ENCODE assay signal across 10 cellular contexts in the genomic region with DNA sequence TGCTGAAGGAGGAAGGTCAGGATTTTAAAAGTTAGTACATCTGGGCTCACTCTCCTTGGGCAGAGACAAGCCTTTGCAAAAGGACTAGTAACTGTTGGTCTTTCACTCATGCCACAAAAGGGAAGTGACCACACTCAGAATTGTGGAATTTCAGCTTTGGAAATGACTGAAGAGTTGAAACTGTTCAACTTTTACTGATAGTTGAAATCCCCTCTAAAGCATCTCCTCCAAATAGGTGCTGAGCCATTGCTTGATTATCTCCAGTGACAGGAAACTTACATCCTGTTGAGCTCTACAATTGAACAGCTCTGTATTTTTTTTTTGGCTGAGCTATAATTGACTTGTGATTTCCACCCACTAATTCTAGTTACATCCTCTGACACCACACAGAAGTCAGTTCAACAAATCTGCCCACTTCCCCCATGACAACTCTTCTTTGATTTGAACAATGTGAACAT.
DNase-seq lines count a peak whose midpoint lies in the region; ATAC-seq, FAIRE-seq and TF ChIP-seq lines count a peak whose summit lies in the region.
"Had no signal": no experiment of that assay in that cellular context is flagged by ENCODE, and none has a peak within 500 bp of the region (broad histone marks: within the 10 kb centered on the region; RNA-seq: fewer than 3 reads in every experiment).

No MANE protein-coding gene starts in this region.

- no peaks in the 10 kb centered on the region for H3K27me3 ChIP-seq in GM06990 (replicated peaks; ENCODE audit: control insufficient read depth, insufficient read depth, low read length)
- no peaks in the 10 kb centered on the region for H3K27me3 ChIP-seq in H7 (ENCODE audit: control insufficient read depth, insufficient read depth, low read length)
- H3K27me3 ChIP-seq in WERI-Rb-1 (ENCODE audit: insufficient read depth, low read depth, severe bottlenecking) = peaks cover 5% of the 10 kb centered on the region
- H3K27me3 ChIP-seq: neutrophil had no signal

- no peak for TF ChIP-seq CTCF in GM06990 (IDR thresholded peaks at IDR 0.05; ENCODE audit: insufficient read depth, low read length, poor library complexity, severe bottlenecking)
- no peak for TF ChIP-seq CTCF in WERI-Rb-1 (IDR thresholded peaks at IDR 0.05; ENCODE audit: low read depth, low read length)
- no peak for TF ChIP-seq CTCF in HFFc6 (IDR thresholded peaks at IDR 0.05)

- peak; percentile 64 for FAIRE-seq in H54 (lab: Jason Lieb, UNC)

- no peaks in the 10 kb centered on the region for H3K36me3 ChIP-seq in GM06990 (ENCODE audit: control insufficient read depth, insufficient read depth, low read length)
- H3K36me3 ChIP-seq in H7 (replicated peaks; ENCODE audit: control insufficient read depth, insufficient read depth, low read length) = no peaks in the 10 kb centered on the region
- no peaks in the 10 kb centered on the region for H3K36me3 ChIP-seq in WERI-Rb-1
- H3K36me3 ChIP-seq: neutrophil had no signal

- H3K27me3 Mint-ChIP-seq in HFFc6 (ENCODE audit: insufficient read depth) = no peaks in the 10 kb centered on the region

- H3K27ac ChIP-seq in WERI-Rb-1 = no peak overlapping the region
- H3K27ac ChIP-seq: neutrophil had no signal

- H3K27ac Mint-ChIP-seq in HFFc6 = no peak overlapping the region

- H3K4me3 Mint-ChIP-seq in HFFc6 = no peak overlapping the region

- no peaks in the 10 kb centered on the region for H3K9me3 Mint-ChIP-seq in HFFc6

- H3K9me3 ChIP-seq in WERI-Rb-1 (ENCODE audit: severe bottlenecking) = no peaks in the 10 kb centered on the region
- H3K9me3 ChIP-seq: neutrophil had no signal

- H3K4me1 Mint-ChIP-seq in HFFc6 (ENCODE audit: low read depth) = peaks cover 34% of the 10 kb centered on the region

- peak; percentile 13 for ATAC-seq in left colon
- no peak for ATAC-seq in HG02678 (IDR thresholded peaks at IDR 0.05; ENCODE audit: unreplicated experiment)

- no peak for TF ChIP-seq POLR2A in H54 (IDR thresholded peaks at IDR 0.05; ENCODE audit: low read depth, low read length)

- H3K36me3 Mint-ChIP-seq in HFFc6 (ENCODE audit: low read depth) = peaks cover 5% of the 10 kb centered on the region; the same call in 1 of the 2 replicates

- intact Hi-C loops in left colon (cut with DNase I, micrococcal nuclease) = no loop called here

- DNase-seq in GM06990 (ENCODE audit: extremely low read depth, insufficient read length) = peak; percentile 34
- DNase-seq in H54 (ENCODE audit: insufficient read length, low spot score) = no peak
- peak; percentile 84 for DNase-seq in SIG-M5 treated with dmso at 0.1 percent for 504 hours (lab: John Stamatoyannopoulos, UW; ENCODE audit: unreplicated experiment)
- DNase-seq in left colon = no peak
- no peak for DNase-seq in H7
- no peak for DNase-seq in WERI-Rb-1
- no peak for DNase-seq in HFFc6
- DNase-seq: NK-92 treated with Interleukin-12 subunit alpha and Interleukin-12 subunit beta, amount 100 ng/mL, for 24 hours had no signal

- H3K4me3 ChIP-seq in GM06990 (replicated peaks; ENCODE audit: low read depth, low read length) (no peak overlapping the region), H7 (ENCODE audit: insufficient read depth, low read depth, low read length) (no peak overlapping the region), WERI-Rb-1 (ENCODE audit: low read depth, low read length) (no peak overlapping the region)

Comparison
In these comparisons a context has a peak if more than half of its experiments do, and no peak if none do; other contexts are left out.
1. DNase-seq: peak in GM06990 (single experiment) and SIG-M5 treated with dmso at 0.1 percent for 504 hours (single experiment); none in H54 (single experiment), left colon (0 of 2), H7 (single experiment), WERI-Rb-1 (single experiment) and HFFc6 (single experiment).